ENCODE assay signal across 18 cellular contexts in genomic region chr9:137117269-137117731, GRCh38. TPM values are rescaled to one million over a fixed set of nuclear protein-coding genes. Genes with fewer than 3 reads are reported as not detected.
DNase-seq lines count a peak whose midpoint lies in the region; ATAC-seq and TF ChIP-seq lines count a peak whose summit lies in the region.
"Had no signal": no experiment of that assay in that cellular context is flagged by ENCODE, and none has a peak within 500 bp of the region (broad histone marks: within the 10 kb centered on the region; RNA-seq: fewer than 3 reads in every experiment).

No MANE protein-coding gene starts in this region.

- ATAC-seq in GM23338 (no peak), left colon (no peak), GM19397 (IDR thresholded peaks at IDR 0.05; ENCODE audit: unreplicated experiment) (no peak)

- WGBS in lower leg skin, 2 donors: 84 to 86% methylated on average over 15 of the region's 15 CpGs

- no peak for TF ChIP-seq CTCF in GM23338 (conservative IDR thresholded peaks at IDR 0.05; ENCODE audit: low read depth in 2 of 2)
- no peak for TF ChIP-seq CTCF in lower leg skin (IDR thresholded peaks at IDR 0.05)
- no peak for TF ChIP-seq CTCF in GM10266 (IDR thresholded peaks at IDR 0.05; ENCODE audit: control insufficient read depth, insufficient read depth, low read depth, missing control alignments)

- peaks cover 12% of the 10 kb centered on the region for H3K36me3 ChIP-seq in BLaER1
- H3K36me3 ChIP-seq in GM23338 (ENCODE audit: insufficient read depth): no peaks in the 10 kb centered on the region

- peaks cover 86% of the 10 kb centered on the region for H3K4me1 ChIP-seq in BLaER1
- H3K4me1 ChIP-seq in GM23338 (ENCODE audit: insufficient read depth): no peaks in the 10 kb centered on the region; the same call in 1 of the 2 replicates

- H3K27ac Mint-ChIP-seq in GM23338: no peak overlapping the region
- H3K27ac Mint-ChIP-seq: H9 had no signal

- intact Hi-C loops in left colon (cut with DNase I, micrococcal nuclease) (loop anchor here in 1 of 2 donors (10.0 kb wide), 1 partner anchor 118 kb away; the partner anchor contains the start of gene SLC34A3), lower leg skin (cut with DNase I; ENCODE audit: low total_unique reads) (loop anchor here (5.0 kb wide), 1 partner anchor 110 kb away; the partner anchor contains the start of genes CYSRT1 and RNF224)

- H3K4me3 Mint-ChIP-seq in GM23338: 0 out of 3 replicates have a peak overlapping the region, but pooled peaks have one; percentile 13
- H3K4me3 Mint-ChIP-seq: H9 had no signal

- no peak for TF ChIP-seq POLR2A in lower leg skin (IDR thresholded peaks at IDR 0.05)

- H3K27me3 ChIP-seq in BLaER1 (no peaks in the 10 kb centered on the region), GM23338 (ENCODE audit: insufficient read depth) (peaks cover 44% of the 10 kb centered on the region)

- H4K20me1 ChIP-seq in BLaER1 (peaks cover 12% of the 10 kb centered on the region), GM23338 (replicated peaks; ENCODE audit: insufficient read depth) (no peaks in the 10 kb centered on the region; the same call in 1 of the 2 replicates)

- peaks cover 12% of the 10 kb centered on the region for H3K9me3 Mint-ChIP-seq in GM23338
- H3K9me3 Mint-ChIP-seq: CD8-positive, alpha-beta memory T cell had no signal

- H3K4me2 ChIP-seq in BLaER1 (peak overlapping the region; percentile 100), GM23338 (no peak overlapping the region)
- H3K4me2 ChIP-seq: PC-9 had no signal

- H3K27ac ChIP-seq in BLaER1 (peak overlapping the region; percentile 88), GM23338 (ENCODE audit: low read depth) (no peak overlapping the region), cingulate gyrus (ENCODE audit: low read depth, low read length) (peak overlapping the region; percentile 47)
- H3K27ac ChIP-seq: PC-9 had no signal

- peaks cover 29% of the 10 kb centered on the region for H3K27me3 Mint-ChIP-seq in GM23338 (ENCODE audit: insufficient read depth, low read depth, poor library complexity)

- H3F3A ChIP-seq in GM23338 (replicated peaks; ENCODE audit: low read depth): no peaks in the 10 kb centered on the region; the same call in 1 of the 2 replicates

- no peak overlapping the region for H2AFZ ChIP-seq in GM23338
- H2AFZ ChIP-seq: PC-9 had no signal

- no peaks in the 10 kb centered on the region for H3K79me2 ChIP-seq in GM23338 (replicated peaks; ENCODE audit: insufficient read depth)

- no peaks in the 10 kb centered on the region; the same call in 2 of the 3 replicates for H3K4me1 Mint-ChIP-seq in GM23338

- DNase-seq in GM23338 (ENCODE audit: low spot score) (no peak), islet precursor cell (peak; percentile 45), left colon (no peak), lower leg skin (ENCODE audit: low spot score in 2 of 2) (no peak), GM10266 (ENCODE audit: extremely low spot score) (no peak)
- DNase-seq: ACHN; CD8-positive, alpha-beta memory T cell; DMS 273 treated with DMSO at 0.1 percent for 48 hours; H9; NCI-H1417; NCI-H2081; NCI-H345; NCI-H69; PC-9 had no signal

- no peaks in the 10 kb centered on the region for H3K9me2 ChIP-seq in GM23338 (ENCODE audit: insufficient read depth)

- H3K4me3 ChIP-seq in BLaER1 (no peak overlapping the region), GM23338 (no peak overlapping the region), lower leg skin (ENCODE audit: low read depth, poor library complexity, severe bottlenecking) (no peak overlapping the region)
- H3K4me3 ChIP-seq: PC-9, SK-N-MC had no signal

- peak overlapping the region; percentile 85 for H3K9ac ChIP-seq in BLaER1

- no peaks in the 10 kb centered on the region for H3K9me3 ChIP-seq in BLaER1

- peaks cover 5% of the 10 kb centered on the region; the same call in 1 of the 3 replicates for H3K36me3 Mint-ChIP-seq in GM23338 (ENCODE audit: low read depth)

TF ChIP-seq in GM23338, 12 proteins besides CTCF, POLR2A, EP300 and RAD21 (continues in another document):
- TF ChIP-seq STAT1 (IDR thresholded peaks at IDR 0.05; ENCODE audit: unreplicated experiment) (no peak), CREB1 (CRISPR knock-in tag; IDR thresholded peaks at IDR 0.05; ENCODE audit: low read depth) (no peak), POLR2AphosphoS5 (IDR thresholded peaks at IDR 0.05; ENCODE audit: low read depth) (no peak), ZNF331 (CRISPR knock-in tag; IDR thresholded peaks at IDR 0.05; ENCODE audit: low read depth) (no peak), EZH2 (IDR thresholded peaks at IDR 0.05; ENCODE audit: low read depth, unreplicated experiment) (no peak), NANOG (IDR thresholded peaks at IDR 0.05; ENCODE audit: borderline replicate concordance) (no peak), EZH2phosphoT487 (IDR thresholded peaks at IDR 0.05; ENCODE audit: unreplicated experiment) (no peak)

RNA-seq across cellular contexts. Expression of gene DPP7, which starts 2.8 kb away (rescaled TPM):
- total RNA-seq in GM23338 (2014; rRNA removed; shearing (Covaris generic)): 9.7 and 19.7 TPM in 2 replicates
- 25.2 and 26.8 TPM in 2 replicates for polyA plus RNA-seq in GM23338 (2016; fragmentation: Nextera tagmentation; extraction: Ambion mirVana)
- total RNA-seq in left colon (10 to 100 TPM; 53.1 to 66.0 TPM), lower leg skin (100 to 1,000 TPM; 123 to 144 (median 138) TPM)

RNA-seq across cellular contexts. Expression of gene GRIN1, which starts 21.7 kb away (rescaled TPM):
- 2.1 and 5.5 TPM in 2 replicates for total RNA-seq in GM23338 (2014; rRNA removed; shearing (Covaris generic))
- 2.5 and 2.7 TPM in 2 replicates for polyA plus RNA-seq in GM23338 (2016; fragmentation: Nextera tagmentation; extraction: Ambion mirVana)
- under 1 TPM; 0.46 to 0.47 TPM for total RNA-seq in left colon
- 1 to 10 TPM in 1 of 4 donors, under 1 TPM in 2, not detected in 1; 0.10 to 2.4 (median 0.49) TPM for total RNA-seq in lower leg skin
- total RNA-seq: CD8-positive, alpha-beta memory T cell; PC-9 had no signal
- polyA plus RNA-seq: CD8-positive, alpha-beta memory T cell had no signal

RNA-seq across cellular contexts. Expression of gene MAN1B1, which starts 30.5 kb away (rescaled TPM):
- 35.7 and 39.9 TPM in 2 replicates for total RNA-seq in GM23338 (2014; rRNA removed; shearing (Covaris generic))
- 15.7 and 18.2 TPM in 2 replicates for polyA plus RNA-seq in GM23338 (2016; fragmentation: Nextera tagmentation; extraction: Ambion mirVana)
- 10 to 100 TPM; 50.0 to 53.5 TPM for total RNA-seq in left colon
- total RNA-seq in lower leg skin: 10 to 100 TPM; 57.7 to 81.0 (median 61.8) TPM

RNA-seq across cellular contexts. Expression of gene UAP1L1, which starts 40.0 kb away (rescaled TPM):
- total RNA-seq in GM23338 (2014; rRNA removed; shearing (Covaris generic)): 5.5 and 8.1 TPM in 2 replicates
- polyA plus RNA-seq in GM23338 (2016; fragmentation: Nextera tagmentation; extraction: Ambion mirVana): 2.5 and 3.4 TPM in 2 replicates
- 10 to 100 TPM; 13.0 to 18.2 TPM for total RNA-seq in left colon
- 10 to 100 TPM in 1 of 4 donors, 1 to 10 TPM in 3; 6.6 to 13.7 (median 7.9) TPM for total RNA-seq in lower leg skin

RNA-seq across cellular contexts. Expression of gene SAPCD2, which starts 46.9 kb away (rescaled TPM):
- 55.1 and 60.3 TPM in 2 replicates for total RNA-seq in GM23338 (2014; rRNA removed; shearing (Covaris generic))
- 13.4 and 14.5 TPM in 2 replicates for polyA plus RNA-seq in GM23338 (2016; fragmentation: Nextera tagmentation; extraction: Ambion mirVana)
- 10 to 100 TPM; 10.3 to 16.8 TPM for total RNA-seq in left colon
- total RNA-seq in lower leg skin: 10 to 100 TPM in 2 of 4 donors, 1 to 10 TPM in 2; 5.7 to 25.6 (median 13.7) TPM
